ENCODE assay signal across 1 cellular context in the genomic region with DNA sequence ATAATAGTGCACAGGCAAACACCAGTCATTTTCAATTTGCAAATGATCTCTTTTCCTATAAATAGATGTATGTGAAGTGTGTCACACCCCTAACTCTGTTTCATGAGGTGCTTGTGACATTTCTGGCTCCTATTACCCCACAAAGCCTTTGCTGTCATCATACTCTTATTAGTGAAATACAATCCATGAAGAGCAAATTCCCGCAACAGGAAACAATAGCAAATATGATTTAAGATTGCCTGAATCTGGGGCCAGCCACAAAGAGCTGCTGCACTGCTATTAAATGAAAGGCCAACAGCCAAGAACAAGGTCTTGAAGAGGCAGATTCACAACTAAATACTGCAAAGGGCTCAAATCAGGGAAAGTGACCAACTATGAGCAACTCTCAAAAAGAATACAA.
TF ChIP-seq lines count a peak whose summit lies in the region.

No MANE protein-coding gene starts in this region.

TF ChIP-seq in HEK293, 187 proteins besides CTCF, POLR2A, EP300 and RAD21 (continued from another document and continues in another):
- TF ChIP-seq YY2 (tag by site-specific recombination; IDR thresholded peaks at IDR 0.05), result no peak
- no peak for TF ChIP-seq ZNF341 (tag by site-specific recombination; IDR thresholded peaks at IDR 0.05; ENCODE audit: low read depth)
- no peak for TF ChIP-seq ZNF394 (tag by site-specific recombination; IDR thresholded peaks at IDR 0.05; ENCODE audit: borderline replicate concordance)
- peak; percentile 59; the same call in 1 of the 2 replicates for TF ChIP-seq GFI1B (tag by site-specific recombination; IDR thresholded peaks at IDR 0.05)
- no peak for TF ChIP-seq ZSCAN23 (tag by site-specific recombination; IDR thresholded peaks at IDR 0.05)
- no peak for TF ChIP-seq ZNF623 (tag by site-specific recombination; IDR thresholded peaks at IDR 0.05)
- TF ChIP-seq, protein P1, sequence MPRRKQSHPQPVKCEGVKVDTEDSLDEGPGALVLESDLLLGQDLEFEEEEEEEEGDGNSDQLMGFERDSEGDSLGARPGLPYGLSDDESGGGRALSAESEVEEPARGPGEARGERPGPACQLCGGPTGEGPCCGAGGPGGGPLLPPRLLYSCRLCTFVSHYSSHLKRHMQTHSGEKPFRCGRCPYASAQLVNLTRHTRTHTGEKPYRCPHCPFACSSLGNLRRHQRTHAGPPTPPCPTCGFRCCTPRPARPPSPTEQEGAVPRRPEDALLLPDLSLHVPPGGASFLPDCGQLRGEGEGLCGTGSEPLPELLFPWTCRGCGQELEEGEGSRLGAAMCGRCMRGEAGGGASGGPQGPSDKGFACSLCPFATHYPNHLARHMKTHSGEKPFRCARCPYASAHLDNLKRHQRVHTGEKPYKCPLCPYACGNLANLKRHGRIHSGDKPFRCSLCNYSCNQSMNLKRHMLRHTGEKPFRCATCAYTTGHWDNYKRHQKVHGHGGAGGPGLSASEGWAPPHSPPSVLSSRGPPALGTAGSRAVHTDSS (tag by site-specific recombination; IDR thresholded peaks at IDR 0.05), result no peak
- no peak for TF ChIP-seq ZSCAN16 (tag by site-specific recombination; IDR thresholded peaks at IDR 0.05)
- TF ChIP-seq ZNF175 (tag by site-specific recombination; IDR thresholded peaks at IDR 0.05), result no peak
- 0 out of 2 replicates have a peak, but pooled peaks have one; percentile 34 for TF ChIP-seq ZNF324 (tag by site-specific recombination; IDR thresholded peaks at IDR 0.05)
- no peak for TF ChIP-seq ZNF133 (tag by site-specific recombination; IDR thresholded peaks at IDR 0.05)
- TF ChIP-seq ZBTB1 (tag by site-specific recombination; IDR thresholded peaks at IDR 0.05), result no peak
- TF ChIP-seq ZNF366 (tag by site-specific recombination; conservative IDR thresholded peaks at IDR 0.05), result peak; percentile 64
- TF ChIP-seq ZNF664 (tag by site-specific recombination; IDR thresholded peaks at IDR 0.05), result peak; percentile 42; the same call in 1 of the 2 replicates
- TF ChIP-seq ZFHX2 (tag by site-specific recombination; conservative IDR thresholded peaks at IDR 0.05), result no peak
- TF ChIP-seq ZNF24 (tag by site-specific recombination; IDR thresholded peaks at IDR 0.05), result peak; percentile 83
- TF ChIP-seq, protein P2, sequence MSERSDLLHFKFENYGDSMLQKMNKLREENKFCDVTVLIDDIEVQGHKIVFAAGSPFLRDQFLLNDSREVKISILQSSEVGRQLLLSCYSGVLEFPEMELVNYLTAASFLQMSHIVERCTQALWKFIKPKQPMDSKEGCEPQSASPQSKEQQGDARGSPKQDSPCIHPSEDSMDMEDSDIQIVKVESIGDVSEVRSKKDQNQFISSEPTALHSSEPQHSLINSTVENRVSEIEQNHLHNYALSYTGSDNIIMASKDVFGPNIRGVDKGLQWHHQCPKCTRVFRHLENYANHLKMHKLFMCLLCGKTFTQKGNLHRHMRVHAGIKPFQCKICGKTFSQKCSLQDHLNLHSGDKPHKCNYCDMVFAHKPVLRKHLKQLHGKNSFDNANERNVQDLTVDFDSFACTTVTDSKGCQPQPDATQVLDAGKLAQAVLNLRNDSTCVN (tag by site-specific recombination; optimal IDR thresholded peaks at IDR 0.05), result no peak
- no peak for TF ChIP-seq ZNF112 (tag by site-specific recombination; IDR thresholded peaks at IDR 0.05)
- no peak for TF ChIP-seq ZNF138 (tag by site-specific recombination; IDR thresholded peaks at IDR 0.05; ENCODE audit: borderline replicate concordance)
- no peak; the same call in 1 of the 2 replicates for TF ChIP-seq ZNF335 (tag by site-specific recombination; conservative IDR thresholded peaks at IDR 0.05)
- no peak for TF ChIP-seq ZXDB (tag by site-specific recombination; IDR thresholded peaks at IDR 0.05)
- TF ChIP-seq ZBTB8A (tag by site-specific recombination; IDR thresholded peaks at IDR 0.05), result peak; percentile 41
- no peak for TF ChIP-seq ZNF510 (tag by site-specific recombination; IDR thresholded peaks at IDR 0.05; ENCODE audit: insufficient replicate concordance)
- no peak for TF ChIP-seq ZNF747 (tag by site-specific recombination; IDR thresholded peaks at IDR 0.05)
- TF ChIP-seq, protein P3, sequence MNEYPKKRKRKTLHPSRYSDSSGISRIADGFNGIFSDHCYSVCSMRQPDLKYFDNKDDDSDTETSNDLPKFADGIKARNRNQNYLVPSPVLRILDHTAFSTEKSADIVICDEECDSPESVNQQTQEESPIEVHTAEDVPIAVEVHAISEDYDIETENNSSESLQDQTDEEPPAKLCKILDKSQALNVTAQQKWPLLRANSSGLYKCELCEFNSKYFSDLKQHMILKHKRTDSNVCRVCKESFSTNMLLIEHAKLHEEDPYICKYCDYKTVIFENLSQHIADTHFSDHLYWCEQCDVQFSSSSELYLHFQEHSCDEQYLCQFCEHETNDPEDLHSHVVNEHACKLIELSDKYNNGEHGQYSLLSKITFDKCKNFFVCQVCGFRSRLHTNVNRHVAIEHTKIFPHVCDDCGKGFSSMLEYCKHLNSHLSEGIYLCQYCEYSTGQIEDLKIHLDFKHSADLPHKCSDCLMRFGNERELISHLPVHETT (tag by site-specific recombination; IDR thresholded peaks at IDR 0.05), result no peak
- peak; percentile 38; the same call in 1 of the 2 replicates for TF ChIP-seq ZNF501 (tag by site-specific recombination; IDR thresholded peaks at IDR 0.05)
- no peak for TF ChIP-seq ZNF214 (tag by site-specific recombination; IDR thresholded peaks at IDR 0.05; ENCODE audit: borderline replicate concordance)
- TF ChIP-seq, protein P4, sequence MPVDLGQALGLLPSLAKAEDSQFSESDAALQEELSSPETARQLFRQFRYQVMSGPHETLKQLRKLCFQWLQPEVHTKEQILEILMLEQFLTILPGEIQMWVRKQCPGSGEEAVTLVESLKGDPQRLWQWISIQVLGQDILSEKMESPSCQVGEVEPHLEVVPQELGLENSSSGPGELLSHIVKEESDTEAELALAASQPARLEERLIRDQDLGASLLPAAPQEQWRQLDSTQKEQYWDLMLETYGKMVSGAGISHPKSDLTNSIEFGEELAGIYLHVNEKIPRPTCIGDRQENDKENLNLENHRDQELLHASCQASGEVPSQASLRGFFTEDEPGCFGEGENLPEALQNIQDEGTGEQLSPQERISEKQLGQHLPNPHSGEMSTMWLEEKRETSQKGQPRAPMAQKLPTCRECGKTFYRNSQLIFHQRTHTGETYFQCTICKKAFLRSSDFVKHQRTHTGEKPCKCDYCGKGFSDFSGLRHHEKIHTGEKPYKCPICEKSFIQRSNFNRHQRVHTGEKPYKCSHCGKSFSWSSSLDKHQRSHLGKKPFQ (tag by site-specific recombination; IDR thresholded peaks at IDR 0.05), result no peak
- TF ChIP-seq OVOL3 (tag by site-specific recombination; IDR thresholded peaks at IDR 0.05), result no peak
- no peak for TF ChIP-seq SP3 (tag by site-specific recombination; IDR thresholded peaks at IDR 0.05)
- no peak for TF ChIP-seq WT1 (tag by site-specific recombination; IDR thresholded peaks at IDR 0.05)
- no peak for TF ChIP-seq ZNF555 (tag by site-specific recombination; conservative IDR thresholded peaks at IDR 0.05)
- TF ChIP-seq ZNF610 (tag by site-specific recombination; IDR thresholded peaks at IDR 0.05; ENCODE audit: borderline replicate concordance), result no peak
- TF ChIP-seq ZNF544 (tag by site-specific recombination; IDR thresholded peaks at IDR 0.05), result no peak
- TF ChIP-seq ZNF626 (tag by site-specific recombination; IDR thresholded peaks at IDR 0.05), result no peak
- no peak for TF ChIP-seq ZNF37A (tag by site-specific recombination; IDR thresholded peaks at IDR 0.05)
- TF ChIP-seq ZNF19 (tag by site-specific recombination; IDR thresholded peaks at IDR 0.05; ENCODE audit: low read depth), result no peak
- TF ChIP-seq, protein P5, sequence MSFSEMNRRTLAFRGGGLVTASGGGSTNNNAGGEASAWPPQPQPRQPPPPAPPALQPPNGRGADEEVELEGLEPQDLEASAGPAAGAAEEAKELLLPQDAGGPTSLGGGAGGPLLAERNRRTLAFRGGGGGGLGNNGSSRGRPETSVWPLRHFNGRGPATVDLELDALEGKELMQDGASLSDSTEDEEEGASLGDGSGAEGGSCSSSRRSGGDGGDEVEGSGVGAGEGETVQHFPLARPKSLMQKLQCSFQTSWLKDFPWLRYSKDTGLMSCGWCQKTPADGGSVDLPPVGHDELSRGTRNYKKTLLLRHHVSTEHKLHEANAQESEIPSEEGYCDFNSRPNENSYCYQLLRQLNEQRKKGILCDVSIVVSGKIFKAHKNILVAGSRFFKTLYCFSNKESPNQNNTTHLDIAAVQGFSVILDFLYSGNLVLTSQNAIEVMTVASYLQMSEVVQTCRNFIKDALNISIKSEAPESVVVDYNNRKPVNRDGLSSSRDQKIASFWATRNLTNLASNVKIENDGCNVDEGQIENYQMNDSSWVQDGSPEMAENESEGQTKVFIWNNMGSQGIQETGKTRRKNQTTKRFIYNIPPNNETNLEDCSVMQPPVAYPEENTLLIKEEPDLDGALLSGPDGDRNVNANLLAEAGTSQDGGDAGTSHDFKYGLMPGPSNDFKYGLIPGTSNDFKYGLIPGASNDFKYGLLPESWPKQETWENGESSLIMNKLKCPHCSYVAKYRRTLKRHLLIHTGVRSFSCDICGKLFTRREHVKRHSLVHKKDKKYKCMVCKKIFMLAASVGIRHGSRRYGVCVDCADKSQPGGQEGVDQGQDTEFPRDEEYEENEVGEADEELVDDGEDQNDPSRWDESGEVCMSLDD (tag by site-specific recombination; IDR thresholded peaks at IDR 0.05), result no peak
- 0 out of 2 replicates have a peak, but pooled peaks have one; percentile 9 for TF ChIP-seq GLIS1 (tag by site-specific recombination; IDR thresholded peaks at IDR 0.05)
- TF ChIP-seq, protein P6, sequence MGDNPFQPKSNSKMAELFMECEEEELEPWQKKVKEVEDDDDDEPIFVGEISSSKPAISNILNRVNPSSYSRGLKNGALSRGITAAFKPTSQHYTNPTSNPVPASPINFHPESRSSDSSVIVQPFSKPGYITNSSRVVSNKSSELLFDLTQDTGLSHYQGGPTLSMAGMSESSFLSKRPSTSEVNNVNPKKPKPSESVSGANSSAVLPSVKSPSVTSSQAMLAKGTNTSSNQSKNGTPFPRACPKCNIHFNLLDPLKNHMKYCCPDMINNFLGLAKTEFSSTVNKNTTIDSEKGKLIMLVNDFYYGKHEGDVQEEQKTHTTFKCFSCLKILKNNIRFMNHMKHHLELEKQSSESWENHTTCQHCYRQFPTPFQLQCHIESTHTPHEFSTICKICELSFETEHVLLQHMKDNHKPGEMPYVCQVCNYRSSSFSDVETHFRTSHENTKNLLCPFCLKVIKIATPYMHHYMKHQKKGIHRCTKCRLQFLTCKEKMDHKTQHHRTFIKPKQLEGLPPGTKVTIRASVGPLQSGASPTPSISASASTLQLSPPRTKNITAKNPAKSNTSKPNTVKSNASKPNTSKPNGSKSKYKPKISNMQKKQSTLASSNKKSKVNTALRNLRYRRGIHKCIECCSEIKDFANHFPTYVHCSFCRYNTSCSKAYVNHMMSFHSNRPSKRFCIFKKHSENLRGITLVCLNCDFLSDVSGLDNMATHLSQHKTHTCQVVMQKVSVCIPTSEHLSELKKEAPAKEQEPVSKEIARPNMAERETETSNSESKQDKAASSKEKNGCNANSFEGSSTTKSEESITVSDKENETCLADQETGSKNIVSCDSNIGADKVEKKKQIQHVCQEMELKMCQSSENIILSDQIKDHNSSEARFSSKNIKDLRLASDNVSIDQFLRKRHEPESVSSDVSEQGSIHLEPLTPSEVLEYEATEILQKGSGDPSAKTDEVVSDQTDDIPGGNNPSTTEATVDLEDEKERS (tag by site-specific recombination; IDR thresholded peaks at IDR 0.05), result no peak
- no peak for TF ChIP-seq ZNF830 (tag by site-specific recombination; IDR thresholded peaks at IDR 0.05; ENCODE audit: low read depth)
- TF ChIP-seq ZNF776 (tag by site-specific recombination; IDR thresholded peaks at IDR 0.05; ENCODE audit: borderline replicate concordance), result no peak
- peak; percentile 23; the same call in 1 of the 2 replicates for TF ChIP-seq GLI2 (tag by site-specific recombination; IDR thresholded peaks at IDR 0.05; ENCODE audit: borderline replicate concordance, low read depth)
- TF ChIP-seq GLI4 (tag by site-specific recombination; IDR thresholded peaks at IDR 0.05), result no peak
- TF ChIP-seq ZNF514 (tag by site-specific recombination; IDR thresholded peaks at IDR 0.05), result no peak
- no peak for TF ChIP-seq ZNF211 (tag by site-specific recombination; IDR thresholded peaks at IDR 0.05; ENCODE audit: low read depth)
- no peak for TF ChIP-seq SALL2 (tag by site-specific recombination; IDR thresholded peaks at IDR 0.05; ENCODE audit: borderline replicate concordance)
- no peak for TF ChIP-seq HOXA7 (CRISPR knock-in tag; IDR thresholded peaks at IDR 0.05; ENCODE audit: borderline replicate concordance)
- TF ChIP-seq, protein P7, sequence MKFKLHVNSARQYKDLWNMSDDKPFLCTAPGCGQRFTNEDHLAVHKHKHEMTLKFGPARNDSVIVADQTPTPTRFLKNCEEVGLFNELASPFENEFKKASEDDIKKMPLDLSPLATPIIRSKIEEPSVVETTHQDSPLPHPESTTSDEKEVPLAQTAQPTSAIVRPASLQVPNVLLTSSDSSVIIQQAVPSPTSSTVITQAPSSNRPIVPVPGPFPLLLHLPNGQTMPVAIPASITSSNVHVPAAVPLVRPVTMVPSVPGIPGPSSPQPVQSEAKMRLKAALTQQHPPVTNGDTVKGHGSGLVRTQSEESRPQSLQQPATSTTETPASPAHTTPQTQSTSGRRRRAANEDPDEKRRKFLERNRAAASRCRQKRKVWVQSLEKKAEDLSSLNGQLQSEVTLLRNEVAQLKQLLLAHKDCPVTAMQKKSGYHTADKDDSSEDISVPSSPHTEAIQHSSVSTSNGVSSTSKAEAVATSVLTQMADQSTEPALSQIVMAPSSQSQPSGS (tag by site-specific recombination; IDR thresholded peaks at IDR 0.05; ENCODE audit: low read depth), result no peak
- no peak for TF ChIP-seq ZFP3 (tag by site-specific recombination; IDR thresholded peaks at IDR 0.05; ENCODE audit: low read depth)
- TF ChIP-seq ZNF473 (tag by site-specific recombination; IDR thresholded peaks at IDR 0.05), result no peak
- TF ChIP-seq ZNF248 (tag by site-specific recombination; IDR thresholded peaks at IDR 0.05), result no peak
- no peak for TF ChIP-seq ZIC2 (tag by site-specific recombination; IDR thresholded peaks at IDR 0.05)
- no peak for TF ChIP-seq ZNF223 (tag by site-specific recombination; IDR thresholded peaks at IDR 0.05)
- no peak for TF ChIP-seq ZNF529 (tag by site-specific recombination; IDR thresholded peaks at IDR 0.05; ENCODE audit: insufficient replicate concordance)
- TF ChIP-seq ZNF701 (tag by site-specific recombination; IDR thresholded peaks at IDR 0.05), result no peak
- no peak for TF ChIP-seq ZNF169 (tag by site-specific recombination; IDR thresholded peaks at IDR 0.05)
